21 cellular contexts compared by ENCODE assay signal in genomic region chr19:38204728-38205127, GRCh38. TPM values are rescaled to one million over a fixed set of nuclear protein-coding genes. Genes with fewer than 3 reads are reported as not detected.
"Had no signal": no experiment of that assay in that cellular context is flagged by ENCODE, and none has a peak within 500 bp of the region (broad histone marks: within the 10 kb centered on the region; RNA-seq: fewer than 3 reads in every experiment).

No MANE protein-coding gene starts in this region.

- H3K4me3 Mint-ChIP-seq: activated B cell treated with CpG ODN at 0.5 μM for 24 hours; activated CD4-positive, alpha-beta memory T cell treated with anti-CD3 and anti-CD28 coated beads for 36 hours; activated naive CD8-positive, alpha-beta T cell treated with anti-CD3 and anti-CD28 coated beads for 36 hours; dendritic cell treated with granulocyte-macrophage colony-stimulating factor and Interleukin-4, amounts not matched to agents 40 ng/mL and 50 ng/mL, for 4 days; memory B cell; neural crest cell had no signal

- H3K9me3 Mint-ChIP-seq: activated B cell treated with CpG ODN at 0.5 μM for 24 hours; activated CD4-positive, alpha-beta memory T cell treated with anti-CD3 and anti-CD28 coated beads for 36 hours; activated naive CD8-positive, alpha-beta T cell treated with anti-CD3 and anti-CD28 coated beads for 36 hours; dendritic cell treated with granulocyte-macrophage colony-stimulating factor and Interleukin-4, amounts not matched to agents 40 ng/mL and 50 ng/mL, for 4 days; memory B cell; neural crest cell had no signal

- H3K27ac Mint-ChIP-seq: activated B cell treated with CpG ODN at 0.5 μM for 24 hours; activated CD4-positive, alpha-beta memory T cell treated with anti-CD3 and anti-CD28 coated beads for 36 hours; activated naive CD8-positive, alpha-beta T cell treated with anti-CD3 and anti-CD28 coated beads for 36 hours; dendritic cell treated with granulocyte-macrophage colony-stimulating factor and Interleukin-4, amounts not matched to agents 40 ng/mL and 50 ng/mL, for 4 days; memory B cell had no signal

- H3K4me3 ChIP-seq: cardiac muscle cell, gastrocnemius medialis, heart left ventricle, upper lobe of right lung had no signal

- H3K9me3 ChIP-seq: gastrocnemius medialis, heart left ventricle, upper lobe of right lung had no signal

- DNase-seq: activated B cell treated with CpG ODN at 0.5 μM for 24 hours; activated CD4-positive, alpha-beta memory T cell treated with anti-CD3 and anti-CD28 coated beads for 36 hours; activated CD4-positive, alpha-beta T cell treated with anti-CD3 and anti-CD28 coated beads for 4 hours; activated naive CD8-positive, alpha-beta T cell treated with anti-CD3 and anti-CD28 coated beads for 36 hours; activated T-cell treated with anti-CD3 and anti-CD28 coated beads for 4 hours; amniotic stem cell; effector CD8-positive, alpha-beta T cell; gastrocnemius medialis; heart left ventricle; left ventricle myocardium superior; stimulated activated CD4-positive, alpha-beta T cell treated with anti-CD3 and anti-CD28 coated beads, Interleukin-12 subunit alpha, Interleukin-12 subunit beta, amount 100 ng/mL, for 4 hours; stimulated activated CD4-positive, alpha-beta T cell treated with anti-CD3 and anti-CD28 coated beads, Interleukin-1b, Interleukin-23, amount 100 ng/mL, for 48 hours; stimulated activated CD8-positive, alpha-beta memory T cell treated with anti-CD3 and anti-CD28 coated beads, Interleukin-4, amount 100 ng/mL, for 48 hours; stimulated activated naive CD4-positive, alpha-beta T cell; upper lobe of right lung had no signal

- H3K36me3 ChIP-seq: cardiac muscle cell had no signal

- H3K27ac ChIP-seq: cardiac muscle cell, gastrocnemius medialis, heart left ventricle, upper lobe of right lung had no signal

- ATAC-seq: esophagus mucosa, gastrocnemius medialis, left ventricle myocardium superior, upper lobe of right lung had no signal

- H3K27me3 ChIP-seq: upper lobe of right lung had no signal

RNA-seq across cellular contexts. Expression of gene DPF1, which starts 19.3 kb away (rescaled TPM):
- total RNA-seq: activated B cell treated with CpG ODN at 0.5 μM for 24 hours, gastrocnemius medialis, mononuclear cell, upper lobe of right lung had no signal

RNA-seq across cellular contexts. Expression of gene PPP1R14A, which starts 51.4 kb away (rescaled TPM):
- total RNA-seq: activated naive CD8-positive, alpha-beta T cell treated with anti-CD3 and anti-CD28 coated beads for 36 hours had no signal
